Comparison of ENCODE assay signal across 17 cellular contexts in the genomic region with DNA sequence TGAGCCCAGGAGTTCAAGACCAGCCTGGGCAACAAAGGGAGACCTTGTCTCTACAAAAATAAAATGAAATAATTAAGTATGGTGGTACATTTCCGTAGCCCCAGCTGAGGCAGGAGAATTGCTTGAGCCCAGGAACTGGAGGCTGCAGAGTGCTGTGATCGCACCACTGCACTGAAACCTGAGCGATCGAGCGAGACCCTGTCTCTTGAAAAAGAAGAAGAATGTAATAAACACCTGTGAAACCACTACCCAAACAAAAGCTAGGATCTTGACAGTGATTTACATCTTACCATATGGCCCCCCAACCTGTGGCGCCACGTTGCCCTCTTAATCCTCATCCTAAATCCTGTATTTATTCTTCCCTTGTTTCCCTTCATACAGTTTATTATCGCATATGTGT. TPM values are rescaled to one million over a fixed set of nuclear protein-coding genes. Genes with fewer than 3 reads are reported as not detected.
A peak's percentile ranks its signal among the peaks of the same experiment; 100 is the strongest.
DNase-seq lines count a peak whose midpoint lies in the region; ATAC-seq and TF ChIP-seq lines count a peak whose summit lies in the region.
"Had no signal": no experiment of that assay in that cellular context is flagged by ENCODE, and none has a peak within 500 bp of the region (broad histone marks: within the 10 kb centered on the region; RNA-seq: fewer than 3 reads in every experiment).

No MANE protein-coding gene starts in this region.

- peaks cover 1% of the 10 kb centered on the region for H3K36me3 Mint-ChIP-seq in IgD-negative memory B cell

- H3K4me3 ChIP-seq in Peyer's patch: no peak overlapping the region
- no peak overlapping the region for H3K4me3 ChIP-seq in mucosa of descending colon
- H3K4me3 ChIP-seq in left lung: no peak overlapping the region
- H3K4me3 ChIP-seq: HAP-1 had no signal

- intact Hi-C loops in mucosa of descending colon (cut with DNase I, micrococcal nuclease): loop anchor here in 1 of 2 donors (10.0 kb wide), 1 partner anchor 104 kb away; no protein-coding TSS in a partner anchor
- intact Hi-C loops in left lung (cut with DNase I): no loop called here

- ATAC-seq in mucosa of descending colon: peak; percentile 24
- ATAC-seq in left lung: no peak
- no peak for ATAC-seq in HG02678 (IDR thresholded peaks at IDR 0.05; ENCODE audit: unreplicated experiment)

- H3K9me3 ChIP-seq in Peyer's patch: no peaks in the 10 kb centered on the region
- no peaks in the 10 kb centered on the region for H3K9me3 ChIP-seq in mucosa of descending colon
- no peaks in the 10 kb centered on the region for H3K9me3 ChIP-seq in left lung
- H3K9me3 ChIP-seq: HAP-1 had no signal

- H3K27me3 ChIP-seq in Peyer's patch (no peaks in the 10 kb centered on the region), left lung (peaks cover 3 to 50% of the 10 kb centered on the region in 2 donors)

- peak overlapping the region; percentile 40 to 74 (median 57) for H3K27ac Mint-ChIP-seq in IgD-negative memory B cell
- H3K27ac Mint-ChIP-seq: T-helper 2 cell treated with Interferon-gamma antibody and Interleukin-4, amounts not matched to agents 5 μg/mL and 100 μg/mL, for 36 hours had no signal

- peak overlapping the region in 1 of 4 donors; percentile 63 for H3K27ac ChIP-seq in Peyer's patch
- no peak overlapping the region for H3K27ac ChIP-seq in left lung

- peak; percentile 28 for DNase-seq in GM13977 (ENCODE audit: low spot score)
- peak in 2 of 3 donors; percentile 73 to 78 for DNase-seq in Peyer's patch
- no peak for DNase-seq in mucosa of descending colon
- DNase-seq in left lung: no peak
- DNase-seq in AG20443 (ENCODE audit: low spot score): no peak
- DNase-seq in activated CD8-positive, alpha-beta memory T cell treated with anti-CD3 and anti-CD28 coated beads, Interleukin-2, amount 50 U/mL, for 48 hours: no peak
- DNase-seq: ACHN, IMR-90, NCI-H1436, NCI-H226, SIG-M5 had no signal

- H3K27me3 Mint-ChIP-seq in IgD-negative memory B cell: no peaks in the 10 kb centered on the region

- TF ChIP-seq CTCF in GM13977 (IDR thresholded peaks at IDR 0.05; ENCODE audit: extremely low read depth, insufficient read depth, missing control alignments) (no peak), Peyer's patch (IDR thresholded peaks at IDR 0.05) (no peak), mucosa of descending colon (IDR thresholded peaks at IDR 0.05) (no peak), left lung (IDR thresholded peaks at IDR 0.05) (no peak)

- peaks cover 33 to 48% (median 46%) of the 10 kb centered on the region in 3 donors for H3K4me1 Mint-ChIP-seq in IgD-negative memory B cell

- H3K9me3 Mint-ChIP-seq in IgD-negative memory B cell: no peaks in the 10 kb centered on the region
- H3K9me3 Mint-ChIP-seq: T-helper 2 cell treated with Interferon-gamma antibody and Interleukin-4, amounts not matched to agents 5 μg/mL and 100 μg/mL, for 36 hours had no signal

- H3K4me1 ChIP-seq in Peyer's patch (peaks cover 0 to 23% (median 4%) of the 10 kb centered on the region in 4 donors), mucosa of descending colon (ENCODE audit: low read depth) (no peaks in the 10 kb centered on the region), left lung (no peaks in the 10 kb centered on the region)
- H3K4me1 ChIP-seq: HAP-1 had no signal

- no peak for TF ChIP-seq POLR2A in Peyer's patch (IDR thresholded peaks at IDR 0.05)

- in situ Hi-C loops in GM13977 (cut with MboI; ENCODE audit: low pct_unique_long_range_greater_than_20kb, low sequenced_read_pairs, unreplicated experiment): loop anchor here (5.0 kb wide), 1 partner anchor 46 kb away; no protein-coding TSS in a partner anchor

- no peaks in the 10 kb centered on the region for H3K36me3 ChIP-seq in Peyer's patch
- no peaks in the 10 kb centered on the region for H3K36me3 ChIP-seq in mucosa of descending colon (ENCODE audit: low read depth)
- no peaks in the 10 kb centered on the region for H3K36me3 ChIP-seq in left lung
- H3K36me3 ChIP-seq: HAP-1 had no signal

- H3K4me3 Mint-ChIP-seq in IgD-negative memory B cell: peak overlapping the region in 3 of 4 donors; percentile 3 to 77 (median 66)
- H3K4me3 Mint-ChIP-seq: T-helper 2 cell treated with Interferon-gamma antibody and Interleukin-4, amounts not matched to agents 5 μg/mL and 100 μg/mL, for 36 hours had no signal

RNA-seq across cellular contexts. Expression of a gene that starts 5.7 kb away (rescaled TPM):
- 0.61 TPM for polyA plus RNA-seq in IgD-negative memory B cell
- total RNA-seq in Peyer's patch (10 to 100 TPM in 1 of 4 donors, 1 to 10 TPM in 3; 3.1 to 33.8 (median 5.3) TPM), mucosa of descending colon (1 to 10 TPM in 2 of 3 donors, under 1 TPM in 1; 0.67 to 5.9 (median 1.6) TPM), left lung (1 to 10 TPM in 1 of 2 donors, under 1 TPM in 1; 0.70 to 3.8 TPM)
- total RNA-seq: HT-29, IMR-90 had no signal
- polyA plus RNA-seq: BJ, IMR-90 had no signal

Comparison
In these comparisons a context has a peak if more than half of its experiments do, and no peak if none do; other contexts are left out.
1. DNase-seq: peak in GM13977 (single experiment) and Peyer's patch (2 of 3); none in mucosa of descending colon (0 of 3), left lung (0 of 2), AG20443 (single experiment) and activated CD8-positive, alpha-beta memory T cell treated with anti-CD3 and anti-CD28 coated beads, Interleukin-2, amount 50 U/mL, for 48 hours (single experiment).